ENCODE assay signal across 27 cellular contexts in genomic region chr6:163811317-163811716, GRCh38.
A peak's percentile ranks its signal among the peaks of the same experiment; 100 is the strongest.
DNase-seq lines count a peak whose midpoint lies in the region; ATAC-seq, FAIRE-seq and TF ChIP-seq lines count a peak whose summit lies in the region.
"Had no signal": no experiment of that assay in that cellular context is flagged by ENCODE, and none has a peak within 500 bp of the region (broad histone marks: within the 10 kb centered on the region; RNA-seq: fewer than 3 reads in every experiment).

No MANE protein-coding gene starts in this region.

- no peak for TF ChIP-seq POLR2A in esophagus muscularis mucosa (IDR thresholded peaks at IDR 0.05; ENCODE audit: low read depth)
- no peak for TF ChIP-seq POLR2A in HepG2 (IDR thresholded peaks at IDR 0.05; ENCODE audit: insufficient read depth in 1 of 2, low read depth in 2 of 2, low read length in 2 of 2)

- ATAC-seq in left ventricle myocardium superior (peak; percentile 59), left cardiac atrium (no peak), HepG2 (no peak), GM18873 (IDR thresholded peaks at IDR 0.05; ENCODE audit: low FRiP score, unreplicated experiment) (no peak)
- ATAC-seq: GM12878 had no signal

- H3K27ac ChIP-seq in esophagus muscularis mucosa (replicated peaks in 1 of 4), result no peak overlapping the region
- H3K27ac ChIP-seq in HepG2 (ENCODE audit: extremely low read length, insufficient read depth, low read length), result no peak overlapping the region
- H3K27ac ChIP-seq: BLaER1 had no signal

- intact Hi-C loops in left ventricle myocardium superior (cut with micrococcal nuclease) (no loop called here), left cardiac atrium (cut with DNase I) (no loop called here), esophagus muscularis mucosa (cut with DNase I) (loop anchor here (10.0 kb wide), 1 partner anchor 387 kb away; no protein-coding TSS in a partner anchor), HepG2 (cut with micrococcal nuclease; ENCODE audit: unreplicated experiment) (no loop called here)

- no TSS peak for BruUV-seq in HepG2 (replicated peaks; lab: Mats Ljungman, UMichigan)

- H3K36me3 ChIP-seq in esophagus muscularis mucosa (no peaks in the 10 kb centered on the region), HepG2 (replicated peaks in 1 of 2; ENCODE audit: control insufficient read depth in 1 of 2, insufficient read depth in 2 of 2, low read length in 2 of 2) (no peaks in the 10 kb centered on the region)
- H3K36me3 ChIP-seq: BE2C, BLaER1 had no signal

- H4K20me1 ChIP-seq in HepG2 (ENCODE audit: insufficient read depth, low read length), result no peaks in the 10 kb centered on the region
- H4K20me1 ChIP-seq: BLaER1 had no signal

- POLR2A ChIA-PET in HepG2 (lab: Yijun Ruan, JAX), result no interaction called here

- in situ Hi-C loops in HepG2 (cut with HindIII; ENCODE audit: extremely low pct_ligation_motif_present, low pct_unique_long_range_greater_than_20kb), result no loop called here

- H3K4me1 ChIP-seq in esophagus muscularis mucosa (peaks cover 5 to 8% (median 6%) of the 10 kb centered on the region in 4 donors), HepG2 (ENCODE audit: insufficient read depth, low read length) (no peaks in the 10 kb centered on the region)

- 96% methylated on average over 1 of the region's 1 CpG for WGBS in esophagus muscularis mucosa
- WGBS in HepG2 (ENCODE audit: low lambda C conversion rate), result 21% methylated on average over 1 of the region's 1 CpG

- TF ChIP-seq EP300 in esophagus muscularis mucosa (IDR thresholded peaks at IDR 0.05), result no peak
- TF ChIP-seq EP300 in HepG2 (IDR thresholded peaks at IDR 0.05; ENCODE audit: low read depth in 2 of 2, low read length in 2 of 2), result no peak
- TF ChIP-seq EP300 in HepG2 (CRISPR knock-in tag; IDR thresholded peaks at IDR 0.05; ENCODE audit: borderline replicate concordance), result no peak

- H3K4me3 ChIP-seq in esophagus muscularis mucosa (no peak overlapping the region), HepG2 (replicated peaks in 1 of 3; ENCODE audit: insufficient read depth in 1 of 3, low read depth in 2 of 3, low read length in 3 of 3) (no peak overlapping the region)
- H3K4me3 ChIP-seq: BLaER1, GM12878 had no signal

- DNase-seq in left ventricle myocardium superior, result no peak
- DNase-seq in left cardiac atrium, result no peak
- peak; percentile 86 for DNase-seq in NCI-H82 treated with DMSO at 0.1 percent for 48 hours (lab: John Stamatoyannopoulos, UW; ENCODE audit: unreplicated experiment)
- DNase-seq in esophagus muscularis mucosa (ENCODE audit: extremely low spot score), result peak; percentile 68
- no peak for DNase-seq in HepG2 (ENCODE audit: low spot score)
- no peak for DNase-seq in NCI-H446 (lab: John Stamatoyannopoulos, UW)
- DNase-seq: 8988T; ACHN; BE2C; C1 segment of cervical spinal cord; CD4-positive, alpha-beta memory T cell; CD4-positive, CD25-positive, alpha-beta regulatory T cell; CD8-positive, alpha-beta memory T cell; COR-L47; DMS 273 treated with DMSO at 0.1 percent for 48 hours; DMS153; DMS53; DMS79; DND-41; GDM1 had no signal

- H3K9me3 ChIP-seq in esophagus muscularis mucosa (no peaks in the 10 kb centered on the region), HepG2 (ENCODE audit: low read length) (no peaks in the 10 kb centered on the region)
- H3K9me3 ChIP-seq: BE2C, BLaER1 had no signal

- no peak overlapping the region for H3K4me2 ChIP-seq in HepG2 (ENCODE audit: low read depth, low read length)
- H3K4me2 ChIP-seq: BLaER1 had no signal

- TF ChIP-seq RAD21 in HepG2 (CRISPR knock-in tag; IDR thresholded peaks at IDR 0.05), result no peak

- H3K79me2 ChIP-seq in HepG2 (ENCODE audit: insufficient read depth, low read length), result no peaks in the 10 kb centered on the region

- H3K27me3 ChIP-seq in esophagus muscularis mucosa (no peaks in the 10 kb centered on the region), HepG2 (ENCODE audit: control insufficient read depth in 1 of 2, insufficient read depth in 2 of 2, low read length in 2 of 2) (0 out of 5 replicates have a peak, but pooled peaks cover 0 to 3% of the 10 kb centered on the region in 2 experiments)
- H3K27me3 ChIP-seq: BE2C, BLaER1 had no signal

- no peak overlapping the region for H3K9ac ChIP-seq in HepG2 (ENCODE audit: insufficient read depth, low read depth, low read length)
- H3K9ac ChIP-seq: BLaER1 had no signal

- CTCF ChIA-PET in HepG2 (lab: Yijun Ruan, JAX; ENCODE audit: low intra/inter-chr PET ratio, low total read pairs), result no interaction called here

- H2AFZ ChIP-seq in HepG2 (ENCODE audit: low read length), result no peak overlapping the region

- FAIRE-seq in HepG2 (lab: Jason Lieb, UNC), result no peak
- FAIRE-seq: A204.1, GM12878, GM12892, GM18507, GM19239 had no signal

- TF ChIP-seq CTCF in esophagus muscularis mucosa (IDR thresholded peaks at IDR 0.05) (no peak), HepG2 (CRISPR knock-in tag; IDR thresholded peaks at IDR 0.05) (no peak)

TF ChIP-seq in HepG2, 621 proteins besides CTCF, POLR2A, EP300 and RAD21:
- TF ChIP-seq ZBTB1 (CRISPR knock-in tag; IDR thresholded peaks at IDR 0.05; ENCODE audit: borderline replicate concordance) (no peak), ZNF282 (IDR thresholded peaks at IDR 0.05; ENCODE audit: partially characterized antibody) (no peak), PAX8 (CRISPR knock-in tag; IDR thresholded peaks at IDR 0.05; ENCODE audit: borderline replicate concordance) (no peak), PAWR (CRISPR knock-in tag; IDR thresholded peaks at IDR 0.05; ENCODE audit: borderline replicate concordance) (no peak), ZNF598 (CRISPR knock-in tag; IDR thresholded peaks at IDR 0.05; ENCODE audit: borderline replicate concordance) (no peak), SOX5 (CRISPR knock-in tag; IDR thresholded peaks at IDR 0.05; ENCODE audit: borderline replicate concordance) (no peak), ZNF354B (CRISPR knock-in tag; IDR thresholded peaks at IDR 0.05) (no peak)

Comparison
In these comparisons a context has a peak if more than half of its experiments do, and no peak if none do; other contexts are left out.
1. DNase-seq: peak in NCI-H82 treated with DMSO at 0.1 percent for 48 hours (single experiment) and esophagus muscularis mucosa (single experiment); none in left ventricle myocardium superior (single experiment), left cardiac atrium (single experiment), HepG2 (single experiment) and NCI-H446 (0 of 2).